Comparison of ENCODE assay signal across 8 cellular contexts in the genomic region with DNA sequence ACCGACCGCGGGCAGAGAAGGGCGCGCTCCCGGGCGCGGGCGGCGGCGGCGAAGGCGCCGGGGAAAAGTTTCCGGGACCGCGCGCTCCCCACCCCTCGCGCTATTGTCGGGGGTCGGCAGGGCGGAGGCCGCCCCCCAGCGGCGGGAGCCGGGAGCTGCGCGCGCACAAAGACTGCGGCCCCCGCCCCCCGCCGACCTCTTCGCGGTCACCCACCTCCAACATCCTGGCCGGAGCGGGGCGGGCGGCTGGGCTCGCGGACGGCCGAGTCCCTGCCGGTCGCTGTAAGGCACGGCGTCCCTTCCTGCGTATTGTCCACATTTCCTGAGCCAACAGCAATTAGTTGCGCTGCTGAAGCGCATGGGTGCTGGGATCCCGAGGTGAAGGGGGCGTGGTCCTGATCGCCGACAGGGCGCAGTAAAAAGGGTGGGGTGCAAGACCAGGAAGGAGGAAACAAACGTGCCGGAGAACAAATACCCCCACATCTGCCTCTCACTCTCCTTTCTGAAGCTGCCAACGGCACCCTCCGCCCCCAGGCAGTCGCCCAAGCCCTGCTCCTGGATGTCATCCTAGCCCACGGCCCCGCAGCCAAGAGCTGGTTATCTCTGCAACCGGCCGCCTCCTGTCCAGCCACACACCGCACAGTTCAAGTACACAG. TPM values are rescaled to one million over a fixed set of nuclear protein-coding genes. Genes with fewer than 3 reads are reported as not detected.
DNase-seq lines count a peak whose midpoint lies in the region; ATAC-seq and TF ChIP-seq lines count a peak whose summit lies in the region.

Gene TMEM44, minus strand, starts transcription at position 71 of the 656 bp plus-strand sequence. CDS start 204 bp downstream, outside the sequence.

- H4K20me1 ChIP-seq in SU-DHL-6 (ENCODE audit: low read depth, low read length), result no peaks in the 10 kb centered on the region

- TF ChIP-seq CTCF in GM12872 (IDR thresholded peaks at IDR 0.05; ENCODE audit: insufficient read depth, low read depth, low read length), result peak; percentile 64; the same call in 2 of the 3 replicates
- TF ChIP-seq CTCF in SU-DHL-6 (IDR thresholded peaks at IDR 0.05; ENCODE audit: insufficient read depth, low read length, poor library complexity, severe bottlenecking), result peak; percentile 49
- peak; percentile 65 to 87 for TF ChIP-seq CTCF in right atrium auricular region (IDR thresholded peaks at IDR 0.05)

- H3K27ac ChIP-seq in SU-DHL-6 (ENCODE audit: low read depth, low read length) (peak within 1 kb of the TSS; percentile 60), adipose tissue (ENCODE audit: low read depth, low read length) (peak within 1 kb of the TSS; percentile 10), right atrium auricular region (peak within 1 kb of the TSS; percentile 51 to 75)

- ATAC-seq in HG02623 (IDR thresholded peaks at IDR 0.05; ENCODE audit: unreplicated experiment), result peak; percentile 79

- H3K27me3 ChIP-seq in SU-DHL-6 (ENCODE audit: low read length) (no peaks in the 10 kb centered on the region), right atrium auricular region (no peaks in the 10 kb centered on the region)

- H3K4me3 ChIP-seq in SU-DHL-6 (ENCODE audit: insufficient read depth, low read length, poor library complexity, severe bottlenecking) (peak within 1 kb of the TSS; percentile 70), right atrium auricular region (peak within 1 kb of the TSS; percentile 58 to 64)

- peaks cover 16% of the 10 kb centered on the region; the same call in 1 of the 2 replicates for H3K79me2 ChIP-seq in SU-DHL-6 (ENCODE audit: insufficient read depth, low read length)

- H3K9ac ChIP-seq in SU-DHL-6 (ENCODE audit: low read length), result peak within 1 kb of the TSS; percentile 83

- H3K4me1 ChIP-seq in right atrium auricular region, result peaks cover 0 to 13% of the 10 kb centered on the region in 2 donors

- peak within 1 kb of the TSS; percentile 76 for H3K4me2 ChIP-seq in SU-DHL-6 (ENCODE audit: low read depth, low read length, poor library complexity, severe bottlenecking)

- DNase-seq in NCI-H1048 (lab: John Stamatoyannopoulos, UW), result peak; percentile 63
- DNase-seq in right atrium auricular region (ENCODE audit: low spot score), result peak; percentile 80
- peak; percentile 59 for DNase-seq in renal cortical epithelial cell (ENCODE audit: low read depth)
- DNase-seq in NCI-H187 (lab: John Stamatoyannopoulos, UW), result no peak

- H3K9me3 ChIP-seq in SU-DHL-6 (ENCODE audit: insufficient read depth, low read length), result no peaks in the 10 kb centered on the region
- no peaks in the 10 kb centered on the region for H3K9me3 ChIP-seq in right atrium auricular region

- H3F3A ChIP-seq in SU-DHL-6 (ENCODE audit: insufficient read depth), result 0 out of 2 replicates have a peak, but pooled peaks cover 4% of the 10 kb centered on the region

- H3K36me3 ChIP-seq in SU-DHL-6 (ENCODE audit: low read length) (peaks cover 8% of the 10 kb centered on the region), right atrium auricular region (no peaks in the 10 kb centered on the region)

- H3K9me2 ChIP-seq in SU-DHL-6 (replicated peaks; ENCODE audit: insufficient read depth, low read length), result no peaks in the 10 kb centered on the region

- 1% methylated on average over 59 to 66 of the region's 66 CpGs for WGBS in adipose tissue, 3 donors

- peak within 1 kb of the TSS; percentile 97 for H2AFZ ChIP-seq in SU-DHL-6 (ENCODE audit: low read depth, low read length, severe bottlenecking)

RNA-seq across cellular contexts. Expression of gene TMEM44, which starts in this region (rescaled TPM):
- 10 to 100 TPM in 1 of 3 donors, 1 to 10 TPM in 2; 2.3 to 18.2 (median 9.1) TPM for polyA plus RNA-seq in adipose tissue
- 1 to 10 TPM; 5.9 to 6.4 TPM for total RNA-seq in right atrium auricular region
- total RNA-seq in renal cortical epithelial cell, result 14.9 and 20.7 TPM in 2 replicates

Comparison
In these comparisons a context has a peak if more than half of its experiments do, and no peak if none do; other contexts are left out.
1. DNase-seq: peak in NCI-H1048 (single experiment), right atrium auricular region (single experiment) and renal cortical epithelial cell (single experiment); none in NCI-H187 (0 of 2).
2. H3K27ac ChIP-seq: peak in every context shown above with its lines; median percentile 63 in right atrium auricular region; 60 in SU-DHL-6; 10 in adipose tissue.
3. Peak in every context shown above with its lines, with median percentiles within 50 percentile points of each other: CTCF ChIP-seq.